In genomic region chr7:50848203-50848602, GRCh38 we compare ENCODE assay signal across 3 cellular contexts.
"Had no signal": no experiment of that assay in that cellular context is flagged by ENCODE, and none has a peak within 500 bp of the region (broad histone marks: within the 10 kb centered on the region; RNA-seq: fewer than 3 reads in every experiment).

No MANE protein-coding gene starts in this region.

- ATAC-seq: GM12878 had no signal

- H3K4me3 ChIP-seq: GM12878 had no signal

- DNase-seq: GDM1, GF-D8 had no signal
